Comparison of ENCODE assay signal across 18 cellular contexts in the genomic region with DNA sequence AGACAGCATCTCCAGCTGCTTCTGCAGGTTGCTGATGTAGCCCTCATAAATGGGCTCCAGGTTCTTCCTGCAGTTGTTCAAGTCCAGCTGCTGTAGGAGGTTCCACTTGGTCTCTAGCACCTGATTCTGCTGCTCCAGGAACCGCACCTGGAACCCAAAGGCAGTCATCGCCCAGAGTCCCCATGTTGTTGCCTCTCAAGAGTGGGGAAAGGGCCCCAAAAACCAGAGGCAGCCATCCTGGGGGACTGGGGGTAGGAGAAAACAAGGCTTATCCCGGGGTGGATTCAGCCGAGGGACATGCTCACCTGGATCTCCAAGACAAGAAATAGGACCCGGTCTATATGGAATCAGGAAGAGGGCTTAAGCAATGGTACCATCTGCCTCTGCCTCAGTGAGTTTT. TPM values are rescaled to one million over a fixed set of nuclear protein-coding genes. Genes with fewer than 3 reads are reported as not detected.
DNase-seq lines count a peak whose midpoint lies in the region; ATAC-seq and TF ChIP-seq lines count a peak whose summit lies in the region.
"Had no signal": no experiment of that assay in that cellular context is flagged by ENCODE, and none has a peak within 500 bp of the region (broad histone marks: within the 10 kb centered on the region; RNA-seq: fewer than 3 reads in every experiment).

No MANE protein-coding gene starts in this region.

- H3K36me3 ChIP-seq in heart left ventricle = no peaks in the 10 kb centered on the region
- no peaks in the 10 kb centered on the region for H3K36me3 ChIP-seq in endodermal cell (ENCODE audit: control insufficient read depth, insufficient read depth, low read length)
- no peaks in the 10 kb centered on the region for H3K36me3 ChIP-seq in SJCRH30
- H3K36me3 ChIP-seq: BE2C had no signal

- intact Hi-C loops in cardiac septum (cut with DNase I) = no loop called here
- intact Hi-C loops in heart left ventricle (cut with DNase I) = no loop called here
- intact Hi-C loops in sciatic nerve (cut with DNase I) = no loop called here

- H3K27ac ChIP-seq in heart left ventricle = no peak overlapping the region
- no peak overlapping the region for H3K27ac ChIP-seq in endodermal cell (ENCODE audit: low read depth, low read length)
- H3K27ac ChIP-seq in SJCRH30 = no peak overlapping the region
- H3K27ac ChIP-seq: A549, C4-2B had no signal

- H3K9ac ChIP-seq in endodermal cell (ENCODE audit: extremely low read depth, low read length, poor library complexity, severe bottlenecking) = no peak overlapping the region

- H3K27me3 Mint-ChIP-seq in endodermal cell (ENCODE audit: insufficient read depth) = peaks cover 62% of the 10 kb centered on the region

- TF ChIP-seq CTCF in heart left ventricle (IDR thresholded peaks at IDR 0.05) = no peak
- no peak for TF ChIP-seq CTCF in endodermal cell (conservative IDR thresholded peaks at IDR 0.05)

- WGBS in heart left ventricle, 4 donors = 85 to 93% (median 87%) methylated on average over 5 of the region's 5 CpGs
- 89 to 90% methylated on average over 3 to 5 of the region's 5 CpGs for WGBS in endodermal cell (ENCODE audit: insufficient coverage in 1 of 2, insufficient read length in 1 of 2), 2 experiments

- ATAC-seq in heart left ventricle (no peak), sciatic nerve (no peak), HG03108 (IDR thresholded peaks at IDR 0.05; ENCODE audit: unreplicated experiment) (no peak), HG03175 (IDR thresholded peaks at IDR 0.05; ENCODE audit: unreplicated experiment) (no peak)
- ATAC-seq: A549, GM12878, GM23338, HepG2 had no signal

- no peak for TF ChIP-seq POLR2A in heart left ventricle (IDR thresholded peaks at IDR 0.05)

- no peak overlapping the region for H3K27ac Mint-ChIP-seq in endodermal cell
- H3K27ac Mint-ChIP-seq: CD4-positive, alpha-beta memory T cell; GM23338 had no signal

- H3K4me1 ChIP-seq in heart left ventricle (no peaks in the 10 kb centered on the region), endodermal cell (ENCODE audit: control insufficient read depth, insufficient read depth, low read length) (no peaks in the 10 kb centered on the region), SJCRH30 (no peaks in the 10 kb centered on the region)
- H3K4me1 ChIP-seq: BE2C had no signal

- DNase-seq in cardiac septum (ENCODE audit: low spot score) = peak; percentile 39
- DNase-seq in heart left ventricle = no peak
- DNase-seq in endodermal cell = peak; percentile 24
- DNase-seq in sciatic nerve (ENCODE audit: low spot score) = peak; percentile 17
- no peak for DNase-seq in SJCRH30
- DNase-seq: BE2C; CD4-positive, alpha-beta memory T cell; DMS79; H7 had no signal

- H3K36me3 Mint-ChIP-seq in endodermal cell (ENCODE audit: low read depth) = no peaks in the 10 kb centered on the region
- H3K36me3 Mint-ChIP-seq: CD4-positive, alpha-beta memory T cell had no signal

- H3K9me3 ChIP-seq in heart left ventricle (no peaks in the 10 kb centered on the region), endodermal cell (ENCODE audit: control insufficient read depth, low read length) (no peaks in the 10 kb centered on the region), SJCRH30 (replicated peaks) (no peaks in the 10 kb centered on the region)
- H3K9me3 ChIP-seq: A549, BE2C had no signal

- H3K27me3 ChIP-seq in heart left ventricle = peaks cover 9 to 65% (median 38%) of the 10 kb centered on the region in 9 donors
- peaks cover 23% of the 10 kb centered on the region for H3K27me3 ChIP-seq in endodermal cell (ENCODE audit: control insufficient read depth, insufficient read depth, low read length, poor library complexity, severe bottlenecking)
- 0 out of 2 replicates have a peak, but pooled peaks cover 3% of the 10 kb centered on the region for H3K27me3 ChIP-seq in SJCRH30

- H3K4me3 Mint-ChIP-seq in endodermal cell = no peak overlapping the region
- H3K4me3 Mint-ChIP-seq: CD4-positive, alpha-beta memory T cell; GM23338 had no signal

- no peaks in the 10 kb centered on the region for H3K9me3 Mint-ChIP-seq in endodermal cell
- H3K9me3 Mint-ChIP-seq: CD4-positive, alpha-beta memory T cell; GM23338 had no signal

- peaks cover 6% of the 10 kb centered on the region for H3K4me1 Mint-ChIP-seq in endodermal cell
- H3K4me1 Mint-ChIP-seq: GM23338 had no signal

- H3K4me3 ChIP-seq in heart left ventricle = no peak overlapping the region
- no peak overlapping the region for H3K4me3 ChIP-seq in endodermal cell (ENCODE audit: low read length)
- no peak overlapping the region for H3K4me3 ChIP-seq in SJCRH30
- H3K4me3 ChIP-seq: A549, GM12878, GM23338 had no signal

RNA-seq across cellular contexts. Expression of a gene that starts 2.3 kb away (rescaled TPM):
- not detected for total RNA-seq in cardiac septum
- not detected for total RNA-seq in heart left ventricle
- not detected for polyA plus RNA-seq in heart left ventricle
- not detected for total RNA-seq in endodermal cell
- not detected for polyA plus RNA-seq in endodermal cell (2013, experiment 1 of 2)
- not detected for polyA plus RNA-seq in endodermal cell (2013, experiment 2 of 2)
- 0.18 TPM for total RNA-seq in sciatic nerve
- not detected in 2 replicates for total RNA-seq in SJCRH30 (2014; rRNA removed; shearing (Covaris generic))
- total RNA-seq: G401, GM12878, GM23338, H7, HepG2 had no signal
- polyA plus RNA-seq: A549; AG04450; CD4-positive, alpha-beta memory T cell; GM12878; GM23338; HepG2 had no signal

RNA-seq across cellular contexts. Expression of a gene that starts 19.4 kb away (rescaled TPM):
- not detected for total RNA-seq in cardiac septum
- total RNA-seq in heart left ventricle = not detected
- not detected for polyA plus RNA-seq in heart left ventricle
- not detected for total RNA-seq in endodermal cell
- polyA plus RNA-seq in endodermal cell (2013, experiment 1 of 2) = not detected
- not detected for polyA plus RNA-seq in endodermal cell (2013, experiment 2 of 2)
- total RNA-seq in sciatic nerve = not detected
- total RNA-seq in SJCRH30 (2014; rRNA removed; shearing (Covaris generic)) = not detected in 2 replicates
- total RNA-seq: G401, GM12878, GM23338, H7, HepG2 had no signal
- polyA plus RNA-seq: A549, AG04450, GM12878, GM23338, HepG2 had no signal

RNA-seq across cellular contexts. Expression of a gene that starts 25.3 kb away (rescaled TPM):
- total RNA-seq in cardiac septum (not detected), heart left ventricle (not detected), endodermal cell (not detected), sciatic nerve (not detected)
- polyA plus RNA-seq in heart left ventricle = not detected
- not detected for polyA plus RNA-seq in endodermal cell (2013, experiment 1 of 2)
- not detected for polyA plus RNA-seq in endodermal cell (2013, experiment 2 of 2)
- not detected in 2 replicates for total RNA-seq in SJCRH30 (2014; rRNA removed; shearing (Covaris generic))
- total RNA-seq: CD4-positive, alpha-beta memory T cell; G401; GM12878; GM23338; H7; HepG2 had no signal
- polyA plus RNA-seq: A549; AG04450; CD4-positive, alpha-beta memory T cell; GM12878; GM23338; HepG2 had no signal

RNA-seq across cellular contexts. Expression of a gene that starts 46.0 kb away (rescaled TPM):
- total RNA-seq in cardiac septum (not detected), heart left ventricle (not detected), endodermal cell (not detected), sciatic nerve (not detected)
- not detected for polyA plus RNA-seq in heart left ventricle
- polyA plus RNA-seq in endodermal cell (2013, experiment 1 of 2) = not detected
- not detected for polyA plus RNA-seq in endodermal cell (2013, experiment 2 of 2)
- not detected in 2 replicates for total RNA-seq in SJCRH30 (2014; rRNA removed; shearing (Covaris generic))
- total RNA-seq: CD4-positive, alpha-beta memory T cell; G401; GM12878; GM23338; H7; HepG2 had no signal
- polyA plus RNA-seq: A549; AG04450; CD4-positive, alpha-beta memory T cell; GM12878; GM23338; HepG2 had no signal

RNA-seq across cellular contexts. Expression of a gene that starts 53.0 kb away (rescaled TPM):
- not detected for total RNA-seq in cardiac septum
- not detected for total RNA-seq in heart left ventricle
- polyA plus RNA-seq in heart left ventricle = not detected
- total RNA-seq in endodermal cell = not detected
- polyA plus RNA-seq in endodermal cell (2013, experiment 1 of 2) = not detected
- polyA plus RNA-seq in endodermal cell (2013, experiment 2 of 2) = not detected
- total RNA-seq in sciatic nerve = not detected
- total RNA-seq in SJCRH30 (2014; rRNA removed; shearing (Covaris generic)) = not detected in 2 replicates
- total RNA-seq: G401, GM23338, H7, HepG2 had no signal
- polyA plus RNA-seq: AG04450, GM23338, HepG2 had no signal

Comparison
In these comparisons a context has a peak if more than half of its experiments do, and no peak if none do; other contexts are left out.
1. DNase-seq: peak in cardiac septum (single experiment), endodermal cell (single experiment) and sciatic nerve (single experiment); none in heart left ventricle (0 of 5) and SJCRH30 (0 of 2).